In genomic region chr3:188683032-188683491, GRCh38 we compare ENCODE assay signal across 10 cellular contexts.
DNase-seq lines count a peak whose midpoint lies in the region; ATAC-seq and TF ChIP-seq lines count a peak whose summit lies in the region.
"Had no signal": no experiment of that assay in that cellular context is flagged by ENCODE, and none has a peak within 500 bp of the region (broad histone marks: within the 10 kb centered on the region; RNA-seq: fewer than 3 reads in every experiment).

No MANE protein-coding gene starts in this region.

- no peak for TF ChIP-seq POLR2A in Peyer's patch (IDR thresholded peaks at IDR 0.05)

- no peak overlapping the region for H3K4me3 Mint-ChIP-seq in T-helper 2 cell treated with Interferon-gamma antibody and Interleukin-4, amounts not matched to agents 5 μg/mL and 100 μg/mL, for 36 hours
- no peak overlapping the region for H3K4me3 Mint-ChIP-seq in immature natural killer cell
- H3K4me3 Mint-ChIP-seq: naive thymus-derived CD4-positive, alpha-beta T cell had no signal

- no peaks in the 10 kb centered on the region for H3K36me3 ChIP-seq in Peyer's patch

- TF ChIP-seq CTCF in Peyer's patch (IDR thresholded peaks at IDR 0.05): no peak

- no peak overlapping the region for H3K4me3 ChIP-seq in Peyer's patch
- H3K4me3 ChIP-seq: body of pancreas had no signal

- peak; percentile 69 for DNase-seq in T-helper 2 cell treated with Interferon-gamma antibody and Interleukin-4, amounts not matched to agents 5 μg/mL and 100 μg/mL, for 36 hours (ENCODE audit: low spot score)
- no peak for DNase-seq in T-helper 2 cell
- DNase-seq in RPMI7951 (ENCODE audit: low read depth): peak; percentile 89
- peak; percentile 82 for DNase-seq in glomerular visceral epithelial cell (ENCODE audit: extremely low spot score)
- DNase-seq in stimulated activated CD4-positive, alpha-beta T cell treated with anti-CD3 and anti-CD28 coated beads, TNF-alpha, amount 100 ng/mL, for 24 hours (ENCODE audit: low read depth in 3 of 3): peak in 2 of 3 experiments; percentile 9 to 44
- DNase-seq in Peyer's patch: no peak
- no peak for DNase-seq in immature natural killer cell

- no peak overlapping the region for H3K27ac Mint-ChIP-seq in T-helper 2 cell treated with Interferon-gamma antibody and Interleukin-4, amounts not matched to agents 5 μg/mL and 100 μg/mL, for 36 hours
- H3K27ac Mint-ChIP-seq in immature natural killer cell: no peak overlapping the region
- H3K27ac Mint-ChIP-seq: naive thymus-derived CD4-positive, alpha-beta T cell had no signal

- peaks cover 0 to 14% (median 0%) of the 10 kb centered on the region in 4 donors for H3K4me1 ChIP-seq in Peyer's patch

- ATAC-seq in HG03520 (IDR thresholded peaks at IDR 0.05; ENCODE audit: unreplicated experiment): no peak
- ATAC-seq: body of pancreas; naive thymus-derived CD4-positive, alpha-beta T cell had no signal

- H3K4me1 Mint-ChIP-seq in T-helper 2 cell treated with Interferon-gamma antibody and Interleukin-4, amounts not matched to agents 5 μg/mL and 100 μg/mL, for 36 hours (ENCODE audit: low read depth): peaks cover 28% of the 10 kb centered on the region
- H3K4me1 Mint-ChIP-seq in immature natural killer cell: peaks cover 27 to 51% of the 10 kb centered on the region in 2 donors

- H3K27me3 Mint-ChIP-seq in T-helper 2 cell treated with Interferon-gamma antibody and Interleukin-4, amounts not matched to agents 5 μg/mL and 100 μg/mL, for 36 hours (ENCODE audit: low read depth): no peaks in the 10 kb centered on the region
- H3K27me3 Mint-ChIP-seq in immature natural killer cell (ENCODE audit: low read depth in 3 of 3): peaks cover 0 to 5% (median 2%) of the 10 kb centered on the region in 3 donors
- H3K27me3 Mint-ChIP-seq: naive thymus-derived CD4-positive, alpha-beta T cell had no signal

- no peaks in the 10 kb centered on the region for H3K27me3 ChIP-seq in Peyer's patch
- H3K27me3 ChIP-seq: body of pancreas had no signal

- no peaks in the 10 kb centered on the region for H3K9me3 ChIP-seq in Peyer's patch
- H3K9me3 ChIP-seq: body of pancreas had no signal

- no peaks in the 10 kb centered on the region for H3K9me3 Mint-ChIP-seq in T-helper 2 cell treated with Interferon-gamma antibody and Interleukin-4, amounts not matched to agents 5 μg/mL and 100 μg/mL, for 36 hours
- H3K9me3 Mint-ChIP-seq in immature natural killer cell: no peaks in the 10 kb centered on the region
- H3K9me3 Mint-ChIP-seq: naive thymus-derived CD4-positive, alpha-beta T cell had no signal

- H3K27ac ChIP-seq in Peyer's patch: peak overlapping the region in 2 of 4 donors; percentile 23 to 44
- H3K27ac ChIP-seq: body of pancreas had no signal

- no peaks in the 10 kb centered on the region for H3K36me3 Mint-ChIP-seq in T-helper 2 cell treated with Interferon-gamma antibody and Interleukin-4, amounts not matched to agents 5 μg/mL and 100 μg/mL, for 36 hours (ENCODE audit: low read depth)
- no peaks in the 10 kb centered on the region for H3K36me3 Mint-ChIP-seq in immature natural killer cell

Comparison
In these comparisons a context has a peak if more than half of its experiments do, and no peak if none do; other contexts are left out.
1. DNase-seq: peak in T-helper 2 cell treated with Interferon-gamma antibody and Interleukin-4, amounts not matched to agents 5 μg/mL and 100 μg/mL, for 36 hours (single experiment), RPMI7951 (single experiment), glomerular visceral epithelial cell (single experiment) and stimulated activated CD4-positive, alpha-beta T cell treated with anti-CD3 and anti-CD28 coated beads, TNF-alpha, amount 100 ng/mL, for 24 hours (2 of 3); none in T-helper 2 cell (0 of 5), Peyer's patch (0 of 3) and immature natural killer cell (0 of 3).